1 cellular context compared by ENCODE assay signal in genomic region chr6:1917628-1918371, GRCh38.
TF ChIP-seq lines count a peak whose summit lies in the region.

No MANE protein-coding gene starts in this region.

TF ChIP-seq in SK-N-SH, 30 proteins besides CTCF, POLR2A, EP300 and RAD21 (continued from another document):
- TF ChIP-seq FOXJ3 (CRISPR knock-in tag; IDR thresholded peaks at IDR 0.05) (no peak), FOSL2 (IDR thresholded peaks at IDR 0.05; ENCODE audit: borderline replicate concordance, low read depth) (peak; percentile 83), USF2 (IDR thresholded peaks at IDR 0.05; ENCODE audit: borderline replicate concordance, low read depth, low read length) (no peak), IRF3 (IDR thresholded peaks at IDR 0.05; ENCODE audit: low read depth, low read length) (no peak), RFX5 (IDR thresholded peaks at IDR 0.05; ENCODE audit: low read length) (no peak), NFIC (IDR thresholded peaks at IDR 0.05; ENCODE audit: borderline replicate concordance) (peak; percentile 86), MXI1 (IDR thresholded peaks at IDR 0.05; ENCODE audit: low read depth, low read length) (no peak), TAF1 (IDR thresholded peaks at IDR 0.05; ENCODE audit: borderline replicate concordance, low read depth, low read length) (no peak)
TF ChIP-seq in SK-N-SH: peak in this region for 8.
